Comparison of ENCODE assay signal across 12 cellular contexts in genomic region chr9:98172604-98173003, GRCh38. TPM values are rescaled to one million over a fixed set of nuclear protein-coding genes. Genes with fewer than 3 reads are reported as not detected.
DNase-seq lines count a peak whose midpoint lies in the region; ATAC-seq and TF ChIP-seq lines count a peak whose summit lies in the region.
"Had no signal": no experiment of that assay in that cellular context is flagged by ENCODE, and none has a peak within 500 bp of the region (broad histone marks: within the 10 kb centered on the region; RNA-seq: fewer than 3 reads in every experiment).

No MANE protein-coding gene starts in this region.

- H3K36me3 ChIP-seq in stomach, result no peaks in the 10 kb centered on the region
- H3K36me3 ChIP-seq: lower lobe of right lung had no signal

- H3K4me1 Mint-ChIP-seq in dendritic cell treated with granulocyte-macrophage colony-stimulating factor and Interleukin-4, amounts not matched to agents 40 ng/mL and 50 ng/mL, for 4 days (ENCODE audit: low read depth), result peaks cover 40% of the 10 kb centered on the region
- peaks cover 29% of the 10 kb centered on the region for H3K4me1 Mint-ChIP-seq in activated CD4-positive, alpha-beta T cell treated with anti-CD3 and anti-CD28 coated beads for 36 hours

- H3K27me3 Mint-ChIP-seq in dendritic cell treated with granulocyte-macrophage colony-stimulating factor and Interleukin-4, amounts not matched to agents 40 ng/mL and 50 ng/mL, for 4 days, result peaks cover 1% of the 10 kb centered on the region
- H3K27me3 Mint-ChIP-seq in activated CD4-positive, alpha-beta T cell treated with anti-CD3 and anti-CD28 coated beads for 36 hours, result no peaks in the 10 kb centered on the region

- H3K4me1 ChIP-seq in stomach, result peaks cover 3 to 36% (median 12%) of the 10 kb centered on the region in 4 donors

- no peak for TF ChIP-seq CTCF in stomach (IDR thresholded peaks at IDR 0.05)

- peak overlapping the region; percentile 41 for H3K27ac Mint-ChIP-seq in dendritic cell treated with granulocyte-macrophage colony-stimulating factor and Interleukin-4, amounts not matched to agents 40 ng/mL and 50 ng/mL, for 4 days
- no peak overlapping the region for H3K27ac Mint-ChIP-seq in activated CD4-positive, alpha-beta T cell treated with anti-CD3 and anti-CD28 coated beads for 36 hours

- H3K36me3 Mint-ChIP-seq in dendritic cell treated with granulocyte-macrophage colony-stimulating factor and Interleukin-4, amounts not matched to agents 40 ng/mL and 50 ng/mL, for 4 days (ENCODE audit: low read depth), result no peaks in the 10 kb centered on the region
- H3K36me3 Mint-ChIP-seq in activated CD4-positive, alpha-beta T cell treated with anti-CD3 and anti-CD28 coated beads for 36 hours (ENCODE audit: low read depth), result no peaks in the 10 kb centered on the region

- no peak overlapping the region for H3K27ac ChIP-seq in stomach
- H3K27ac ChIP-seq: lower lobe of right lung, testis had no signal

- H3K4me3 Mint-ChIP-seq in dendritic cell treated with granulocyte-macrophage colony-stimulating factor and Interleukin-4, amounts not matched to agents 40 ng/mL and 50 ng/mL, for 4 days, result no peak overlapping the region
- H3K4me3 Mint-ChIP-seq in activated CD4-positive, alpha-beta T cell treated with anti-CD3 and anti-CD28 coated beads for 36 hours, result no peak overlapping the region

- no peaks in the 10 kb centered on the region for H3K9me3 ChIP-seq in stomach
- H3K9me3 ChIP-seq: lower lobe of right lung, testis had no signal

- intact Hi-C loops in dendritic cell treated with granulocyte-macrophage colony-stimulating factor and Interleukin-4, amounts not matched to agents 40 ng/mL and 50 ng/mL, for 4 days (cut with micrococcal nuclease), result no loop called here
- intact Hi-C loops in stomach (cut with DNase I; ENCODE audit: low total_unique reads), result no loop called here
- intact Hi-C loops in activated CD4-positive, alpha-beta T cell treated with anti-CD3 and anti-CD28 coated beads for 36 hours (cut with DNase I, micrococcal nuclease), result no loop called here

- CTCF ChIA-PET in activated CD4-positive, alpha-beta T cell treated with anti-CD3 and anti-CD28 coated beads for 36 hours (lab: Charles Lee), result no interaction called here

- no peak for TF ChIP-seq POLR2A in stomach (IDR thresholded peaks at IDR 0.05)

- TF ChIP-seq EP300 in stomach (IDR thresholded peaks at IDR 0.05), result no peak

- H3K9me3 Mint-ChIP-seq in dendritic cell treated with granulocyte-macrophage colony-stimulating factor and Interleukin-4, amounts not matched to agents 40 ng/mL and 50 ng/mL, for 4 days, result no peaks in the 10 kb centered on the region
- H3K9me3 Mint-ChIP-seq in activated CD4-positive, alpha-beta T cell treated with anti-CD3 and anti-CD28 coated beads for 36 hours (ENCODE audit: low read depth), result no peaks in the 10 kb centered on the region

- ATAC-seq in activated CD4-positive, alpha-beta T cell treated with anti-CD3 and anti-CD28 coated beads for 36 hours, result no peak
- ATAC-seq in GM21381 (IDR thresholded peaks at IDR 0.05; ENCODE audit: unreplicated experiment) (no peak), HG03095 (IDR thresholded peaks at IDR 0.05; ENCODE audit: unreplicated experiment) (no peak)

- WGBS in stomach, 5 donors, result 40 to 66% (median 45%) methylated on average over 3 of the region's 3 CpGs

- DNase-seq in NCI-H2227 (lab: John Stamatoyannopoulos, UW; ENCODE audit: unreplicated experiment), result peak; percentile 7
- no peak for DNase-seq in NCI-H2227 treated with DMSO at 0.1 percent for 48 hours (lab: John Stamatoyannopoulos, UW)
- DNase-seq in NCI-H345 (lab: John Stamatoyannopoulos, UW), result peak; percentile 98
- DNase-seq in stomach, result peak; percentile 61
- DNase-seq in activated CD4-positive, alpha-beta T cell treated with anti-CD3 and anti-CD28 coated beads for 36 hours, result no peak
- DNase-seq: activated CD4-positive, alpha-beta T cell treated with anti-CD3 and anti-CD28 coated beads for 4 hours; lower lobe of right lung; NCI-H446 treated with DMSO at 0.1 percent for 48 hours; testis had no signal

- H3K4me3 ChIP-seq in stomach, result no peak overlapping the region
- H3K4me3 ChIP-seq: lower lobe of right lung, testis had no signal

- POLR2A ChIA-PET in activated CD4-positive, alpha-beta T cell treated with anti-CD3 and anti-CD28 coated beads for 36 hours (lab: Charles Lee), result interaction anchor here (0.6 kb wide), 1 partner anchor 120 kb away, joined by 4 read pairs; no protein-coding TSS in a partner anchor

- no peaks in the 10 kb centered on the region for H3K27me3 ChIP-seq in stomach
- H3K27me3 ChIP-seq: testis had no signal

RNA-seq across cellular contexts. Expression of gene CORO2A, which starts 19.8 kb away (rescaled TPM):
- 10 to 100 TPM in 4 of 5 donors, 1 to 10 TPM in 1; 4.5 to 26.7 (median 11.3) TPM for total RNA-seq in stomach
- 10 to 100 TPM in 1 of 3 donors, 1 to 10 TPM in 2; 2.8 to 10.8 (median 7.3) TPM for polyA plus RNA-seq in stomach
- 10 to 100 TPM in 1 of 2 experiments, 1 to 10 TPM in 1; 9.7 to 10.3 TPM for total RNA-seq in activated CD4-positive, alpha-beta T cell treated with anti-CD3 and anti-CD28 coated beads for 36 hours

RNA-seq across cellular contexts. Expression of gene TRIM14, which starts 53.6 kb away (rescaled TPM):
- total RNA-seq in stomach, result 100 to 1,000 TPM in 1 of 5 donors, 10 to 100 TPM in 3, 1 to 10 TPM in 1; 7.7 to 249 (median 17.4) TPM
- 1 to 10 TPM; 4.7 to 6.1 (median 6.0) TPM for polyA plus RNA-seq in stomach
- 10 to 100 TPM; 54.6 to 59.6 TPM for total RNA-seq in activated CD4-positive, alpha-beta T cell treated with anti-CD3 and anti-CD28 coated beads for 36 hours

Comparison
In these comparisons a context has a peak if more than half of its experiments do, and no peak if none do; other contexts are left out.
1. DNase-seq: peak in NCI-H2227 (single experiment), NCI-H345 (single experiment) and stomach (single experiment); none in NCI-H2227 treated with DMSO at 0.1 percent for 48 hours (single experiment) and activated CD4-positive, alpha-beta T cell treated with anti-CD3 and anti-CD28 coated beads for 36 hours (single experiment).